In genomic region chr22:38490915-38491314, GRCh38 we compare ENCODE assay signal across 10 cellular contexts. TPM values are rescaled to one million over a fixed set of nuclear protein-coding genes. Genes with fewer than 3 reads are reported as not detected.
DNase-seq lines count a peak whose midpoint lies in the region; ATAC-seq, FAIRE-seq and TF ChIP-seq lines count a peak whose summit lies in the region.
"Had no signal": no experiment of that assay in that cellular context is flagged by ENCODE, and none has a peak within 500 bp of the region (broad histone marks: within the 10 kb centered on the region; RNA-seq: fewer than 3 reads in every experiment).

No MANE protein-coding gene starts in this region.

- no peak for FAIRE-seq in H54 (lab: Jason Lieb, UNC)

- no peak overlapping the region for H3K4me3 Mint-ChIP-seq in osteocyte (ENCODE audit: unreplicated experiment)

- H3K4me1 ChIP-seq in BE2C = no peaks in the 10 kb centered on the region; the same call in 1 of the 2 replicates

- no peak for ATAC-seq in esophagus mucosa
- ATAC-seq in HG03354 (IDR thresholded peaks at IDR 0.05; ENCODE audit: poor library complexity, severe bottlenecking, unreplicated experiment) = no peak

- H3K36me3 ChIP-seq in BE2C = peaks cover 100% of the 10 kb centered on the region

- no peak for TF ChIP-seq POLR2A in H54 (IDR thresholded peaks at IDR 0.05; ENCODE audit: low read depth, low read length)

- DNase-seq in BE2C (peak; percentile 37), RPMI7951 (ENCODE audit: low read depth) (peak; percentile 35), fibroblast of pulmonary artery (ENCODE audit: low read depth) (peak; percentile 59), osteocyte (ENCODE audit: extremely low spot score, unreplicated experiment) (no peak), H54 (ENCODE audit: insufficient read length, low spot score) (no peak), NAMALWA (ENCODE audit: low spot score) (no peak)
- DNase-seq: glutamatergic neuron had no signal

- H3K4me3 ChIP-seq in BE2C (ENCODE audit: low read depth, low read length) = no peak overlapping the region
- no peak overlapping the region for H3K4me3 ChIP-seq in fibroblast of pulmonary artery (replicated peaks; ENCODE audit: low read depth, low read length)

- H3K27me3 ChIP-seq in BE2C = no peaks in the 10 kb centered on the region

- H3K27ac Mint-ChIP-seq in osteocyte (ENCODE audit: unreplicated experiment) = peak overlapping the region; percentile 52

- H3K9me3 Mint-ChIP-seq in osteocyte (ENCODE audit: unreplicated experiment) = no peaks in the 10 kb centered on the region

- TF ChIP-seq CTCF in BE2C (IDR thresholded peaks at IDR 0.05; ENCODE audit: low read depth, low read length) (no peak), fibroblast of pulmonary artery (IDR thresholded peaks at IDR 0.05; ENCODE audit: low read length, missing control alignments) (no peak), osteocyte (IDR thresholded peaks at IDR 0.05) (no peak)

- H3K9me3 ChIP-seq in BE2C = no peaks in the 10 kb centered on the region

- peaks cover 28% of the 10 kb centered on the region for H3K4me1 Mint-ChIP-seq in osteocyte (ENCODE audit: unreplicated experiment)

- H3K36me3 Mint-ChIP-seq in osteocyte (ENCODE audit: unreplicated experiment) = peaks cover 74% of the 10 kb centered on the region

- H3K27me3 Mint-ChIP-seq in osteocyte (ENCODE audit: unreplicated experiment) = no peaks in the 10 kb centered on the region

RNA-seq across cellular contexts. Expression of gene DDX17, which starts 15.2 kb away (rescaled TPM):
- 237 TPM for polyA plus RNA-seq in BE2C (2012; ENCODE audit: insufficient read depth, insufficient read length, low read depth)
- total RNA-seq in RPMI7951 (2014; rRNA removed; shearing (Covaris generic)) = 354 and 483 TPM in 2 replicates
- 439 and 466 TPM in 2 replicates for total RNA-seq in osteocyte
- total RNA-seq in esophagus mucosa = 183 TPM

RNA-seq across cellular contexts. Expression of gene KDELR3, which starts 23.0 kb away (rescaled TPM):
- polyA plus RNA-seq in BE2C (2012; ENCODE audit: insufficient read depth, insufficient read length, low read depth) = not detected
- total RNA-seq in RPMI7951 (2014; rRNA removed; shearing (Covaris generic)) = 75.3 and 82.1 TPM in 2 replicates
- total RNA-seq in osteocyte (39.3 and 49.3 TPM in 2 replicates), esophagus mucosa (3.2 TPM)

RNA-seq across cellular contexts. Expression of gene KCNJ4, which starts 35.9 kb away (rescaled TPM):
- not detected for polyA plus RNA-seq in BE2C (2012; ENCODE audit: insufficient read depth, insufficient read length, low read depth)
- under 0.01 TPM in 1 of 2 replicates, not detected in the other for total RNA-seq in RPMI7951 (2014; rRNA removed; shearing (Covaris generic))
- total RNA-seq in osteocyte (0.43 and 0.57 TPM in 2 replicates), esophagus mucosa (not detected)
- total RNA-seq: T-helper 2 cell treated with Interferon-gamma antibody and Interleukin-4, amounts not matched to agents 100 ng/mL and 5 ng/mL, for 36 hours had no signal

Comparison
In these comparisons a context has a peak if more than half of its experiments do, and no peak if none do; other contexts are left out.
1. DNase-seq: peak in BE2C (single experiment), RPMI7951 (single experiment) and fibroblast of pulmonary artery (single experiment); none in osteocyte (single experiment), H54 (single experiment) and NAMALWA (single experiment).